ENCODE assay signal across 10 cellular contexts in the genomic region with DNA sequence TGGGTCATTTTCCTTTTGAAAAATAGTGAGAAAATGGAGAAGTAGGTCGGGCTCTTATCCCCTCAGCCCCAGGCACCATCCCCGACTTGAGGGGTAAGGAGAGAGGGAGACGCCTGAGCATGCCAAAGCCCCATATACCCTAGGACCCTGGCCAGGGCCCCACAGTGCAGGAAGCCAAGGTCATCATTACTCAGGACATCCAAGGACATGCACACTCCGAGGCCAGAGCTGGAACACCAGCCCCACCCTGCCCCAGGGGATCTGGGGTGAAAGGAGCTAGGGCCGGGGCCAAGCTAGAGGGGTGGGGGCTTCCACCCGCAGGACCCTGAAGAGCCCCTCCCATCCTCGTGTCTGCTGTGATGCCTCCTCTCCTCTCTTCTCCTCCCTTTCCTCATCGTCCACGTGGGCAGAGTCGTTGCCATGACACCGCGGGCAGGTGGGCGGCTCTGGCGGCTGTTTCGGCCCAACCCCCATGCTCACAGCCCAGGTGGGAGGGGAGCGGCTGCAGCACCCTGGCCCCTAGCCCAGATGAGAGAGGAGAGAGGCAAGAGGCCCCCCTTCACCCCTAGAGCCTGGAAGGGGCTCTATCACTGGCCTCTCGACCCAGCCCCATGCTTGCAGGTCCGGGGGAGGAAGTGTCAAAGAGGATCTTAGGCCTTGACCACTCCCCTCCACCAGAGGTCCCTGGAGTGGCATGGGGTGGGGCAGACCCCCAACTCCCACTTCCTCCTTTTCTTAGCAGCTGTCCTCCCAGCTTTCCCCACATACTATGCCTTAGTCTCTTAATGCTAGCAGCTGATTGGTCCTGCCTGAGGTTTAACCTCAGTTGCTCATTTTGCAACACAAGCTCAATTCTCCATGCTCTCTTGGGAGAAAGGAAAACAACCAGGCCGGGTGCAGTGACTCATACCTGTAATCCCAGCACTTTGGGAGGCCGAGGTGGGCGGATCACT. TPM values are rescaled to one million over a fixed set of nuclear protein-coding genes. Genes with fewer than 3 reads are reported as not detected.
DNase-seq lines count a peak whose midpoint lies in the region; ATAC-seq and TF ChIP-seq lines count a peak whose summit lies in the region.
"Had no signal": no experiment of that assay in that cellular context is flagged by ENCODE, and none has a peak within 500 bp of the region (broad histone marks: within the 10 kb centered on the region; RNA-seq: fewer than 3 reads in every experiment).

No MANE protein-coding gene starts in this region.

- peaks cover 4% of the 10 kb centered on the region for H3K4me1 ChIP-seq in OCI-LY7 (ENCODE audit: insufficient read depth, low read length, poor library complexity, severe bottlenecking)
- no peaks in the 10 kb centered on the region for H3K4me1 ChIP-seq in hepatocyte (ENCODE audit: insufficient read depth)

- no peak overlapping the region for H3K4me3 ChIP-seq in OCI-LY7 (ENCODE audit: low read depth, low read length, poor library complexity, severe bottlenecking)
- H3K4me3 ChIP-seq in hepatocyte = no peak overlapping the region

- H4K20me1 ChIP-seq in OCI-LY7 (ENCODE audit: insufficient read depth, low read length) = no peaks in the 10 kb centered on the region
- H4K20me1 ChIP-seq in hepatocyte (ENCODE audit: insufficient read depth, poor library complexity, severe bottlenecking) = no peaks in the 10 kb centered on the region

- H3K9me3 Mint-ChIP-seq in HFFc6 = no peaks in the 10 kb centered on the region

- peak; percentile 3 for DNase-seq in stimulated activated CD4-positive, alpha-beta T cell treated with anti-CD3 and anti-CD28 coated beads, Interleukin-4, amount 100 ng/mL, for 24 hours
- no peak for DNase-seq in stimulated activated CD4-positive, alpha-beta T cell treated with anti-CD3 and anti-CD28 coated beads, Interleukin-1b, Interleukin-23, amount 100 ng/mL, for 48 hours
- peak; percentile 43 for DNase-seq in OCI-LY7 (ENCODE audit: low spot score)
- peak; percentile 56 for DNase-seq in islet precursor cell
- no peak for DNase-seq in HFFc6
- no peak for DNase-seq in hepatocyte (ENCODE audit: low spot score)
- DNase-seq in NCI-H2081 (lab: John Stamatoyannopoulos, UW) = no peak

- no peaks in the 10 kb centered on the region for H3K79me2 ChIP-seq in OCI-LY7 (ENCODE audit: insufficient read depth, low read depth, low read length)
- no peaks in the 10 kb centered on the region for H3K79me2 ChIP-seq in hepatocyte

- CTCF ChIA-PET in OCI-LY7 (lab: Charles Lee; ENCODE audit: unreplicated experiment) = no interaction called here

- peaks cover 12% of the 10 kb centered on the region for H3K27me3 Mint-ChIP-seq in HFFc6 (ENCODE audit: insufficient read depth)

- H3K4me2 ChIP-seq in OCI-LY7 (ENCODE audit: low read length) = no peak overlapping the region
- no peak overlapping the region for H3K4me2 ChIP-seq in hepatocyte
- H3K4me2 ChIP-seq: KMS-11 had no signal

- H3K9me2 ChIP-seq in OCI-LY7 (ENCODE audit: insufficient read depth, low read length) (no peaks in the 10 kb centered on the region), hepatocyte (replicated peaks; ENCODE audit: insufficient read depth) (no peaks in the 10 kb centered on the region)

- ATAC-seq in GM21825 (IDR thresholded peaks at IDR 0.05; ENCODE audit: unreplicated experiment) = no peak

- no peak overlapping the region for H3K4me3 Mint-ChIP-seq in HFFc6

- H3K27ac ChIP-seq in OCI-LY7 (ENCODE audit: low read depth, low read length, poor library complexity, severe bottlenecking) (no peak overlapping the region), hepatocyte (no peak overlapping the region)
- H3K27ac ChIP-seq: KMS-11, VCaP had no signal

- H3K36me3 ChIP-seq in OCI-LY7 (ENCODE audit: insufficient read depth, low read length) = no peaks in the 10 kb centered on the region
- H3K36me3 ChIP-seq in hepatocyte (replicated peaks; ENCODE audit: insufficient read depth, low read depth) = no peaks in the 10 kb centered on the region

- H3K36me3 Mint-ChIP-seq in HFFc6 (ENCODE audit: low read depth) = no peaks in the 10 kb centered on the region

- no peak overlapping the region for H3K27ac Mint-ChIP-seq in HFFc6

- H3K9me3 ChIP-seq in OCI-LY7 (ENCODE audit: low read length) (no peaks in the 10 kb centered on the region), hepatocyte (ENCODE audit: low read depth) (no peaks in the 10 kb centered on the region)

- H3K27me3 ChIP-seq in hepatocyte = peaks cover 7% of the 10 kb centered on the region

- H2AFZ ChIP-seq in OCI-LY7 (ENCODE audit: low read length) (no peak overlapping the region), hepatocyte (no peak overlapping the region)

- POLR2A ChIA-PET in OCI-LY7 (lab: Charles Lee) = no interaction called here

- TF ChIP-seq CTCF in OCI-LY7 (conservative IDR thresholded peaks at IDR 0.05; ENCODE audit: low read length) (peak; percentile 26; the same call in 1 of the 2 replicates), HFFc6 (IDR thresholded peaks at IDR 0.05) (no peak), hepatocyte (IDR thresholded peaks at IDR 0.05; ENCODE audit: poor library complexity) (no peak)

- intact Hi-C loops in OCI-LY7 (cut with micrococcal nuclease; ENCODE audit: unreplicated experiment) = no loop called here

- WGBS in hepatocyte (ENCODE audit: low lambda C conversion rate, missing lambda C conversion rate) = 42% methylated on average over 21 of the region's 21 CpGs

- no TSS peak for BruUV-seq in OCI-LY7 (replicated peaks; lab: Mats Ljungman, UMichigan)

- H3K4me1 Mint-ChIP-seq in HFFc6 (ENCODE audit: low read depth) = no peaks in the 10 kb centered on the region

RNA-seq across cellular contexts. Expression of gene DLGAP3, which starts 10.6 kb away (rescaled TPM):
- total RNA-seq in OCI-LY7 (2014; rRNA removed; shearing (Covaris generic)) = 0.47 and 0.64 TPM in 2 replicates
- total RNA-seq in OCI-LY7 (2022) = 0.42 and 0.44 TPM in 2 replicates
- under 1 TPM in 1 of 6 experiments, not detected in 5; 0.07 TPM for total RNA-seq in HFFc6 (2021; fragmentation: NEBNext Ultra II Directional; extraction: Animal tissue kit (Norgen Biotek cat#: 25700))
- total RNA-seq in hepatocyte = 0.04 and 0.33 TPM in 2 replicates
- polyA plus RNA-seq in hepatocyte = 0.79 and 1.0 TPM in 2 replicates

RNA-seq across cellular contexts. Expression of gene SMIM12, which starts 59.3 kb away (rescaled TPM):
- 36.3 and 44.3 TPM in 2 replicates for total RNA-seq in OCI-LY7 (2014; rRNA removed; shearing (Covaris generic))
- 39.2 and 41.2 TPM in 2 replicates for total RNA-seq in OCI-LY7 (2022)
- 10 to 100 TPM; 42.0 to 53.6 (median 45.6) TPM for total RNA-seq in HFFc6 (2021; fragmentation: NEBNext Ultra II Directional; extraction: Animal tissue kit (Norgen Biotek cat#: 25700))
- total RNA-seq in hepatocyte = 21.9 and 35.4 TPM in 2 replicates
- 51.9 and 53.8 TPM in 2 replicates for polyA plus RNA-seq in hepatocyte

Comparison
In these comparisons a context has a peak if more than half of its experiments do, and no peak if none do; other contexts are left out.
1. DNase-seq: peak in stimulated activated CD4-positive, alpha-beta T cell treated with anti-CD3 and anti-CD28 coated beads, Interleukin-4, amount 100 ng/mL, for 24 hours (single experiment), OCI-LY7 (single experiment) and islet precursor cell (single experiment); none in stimulated activated CD4-positive, alpha-beta T cell treated with anti-CD3 and anti-CD28 coated beads, Interleukin-1b, Interleukin-23, amount 100 ng/mL, for 48 hours (single experiment), HFFc6 (single experiment), hepatocyte (single experiment) and NCI-H2081 (0 of 2).